In genomic region chr1:21335088-21335678, GRCh38 we compare ENCODE assay signal across 8 cellular contexts. TPM values are rescaled to one million over a fixed set of nuclear protein-coding genes. Genes with fewer than 3 reads are reported as not detected.
DNase-seq lines count a peak whose midpoint lies in the region; ATAC-seq and TF ChIP-seq lines count a peak whose summit lies in the region.

No MANE protein-coding gene starts in this region.

- no peak for TF ChIP-seq CTCF in Loucy (conservative IDR thresholded peaks at IDR 0.05; ENCODE audit: low read length)
- no peak for TF ChIP-seq CTCF in neural crest cell (conservative IDR thresholded peaks at IDR 0.05)

- H3K4me2 ChIP-seq in BLaER1: peak overlapping the region; percentile 98
- peak overlapping the region; percentile 81 for H3K4me2 ChIP-seq in Loucy (ENCODE audit: low read depth, low read length, poor library complexity, severe bottlenecking)

- no peaks in the 10 kb centered on the region for H3K9me2 ChIP-seq in Loucy (replicated peaks; ENCODE audit: low read depth, low read length)

- no peak overlapping the region for H2AFZ ChIP-seq in Loucy (ENCODE audit: low read length)

- DNase-seq in neural crest cell (ENCODE audit: low read depth, low spot score) (no peak), HEK293T (ENCODE audit: extremely low spot score) (no peak)

- CTCF ChIA-PET in HEK293T (lab: Yijun Ruan, JAX): interaction anchor here (1.2 to 4.8 kb wide), 2 partner anchors 64 to 80 kb away, joined by 6 to 21 read pairs; no protein-coding TSS in a partner anchor

- POLR2A ChIA-PET in HEK293T (lab: Yijun Ruan, JAX): no interaction called here

- H3K27ac Mint-ChIP-seq in neural crest cell (ENCODE audit: unreplicated experiment): peak overlapping the region; percentile 91

- H3F3A ChIP-seq in Loucy (ENCODE audit: low read depth): peaks cover 3% of the 10 kb centered on the region

- no peaks in the 10 kb centered on the region for H3K27me3 ChIP-seq in BLaER1
- H3K27me3 ChIP-seq in Loucy (ENCODE audit: insufficient read depth, low read length, poor library complexity, severe bottlenecking): no peaks in the 10 kb centered on the region

- H3K27ac ChIP-seq in BLaER1 (peak overlapping the region; percentile 54), cingulate gyrus (ENCODE audit: low read depth, low read length) (peak overlapping the region; percentile 51)

- H3K4me3 ChIP-seq in BLaER1 (peak overlapping the region; percentile 52), Loucy (ENCODE audit: low read length, poor library complexity, severe bottlenecking) (peak overlapping the region; percentile 69)

- peaks cover 4% of the 10 kb centered on the region for H3K27me3 Mint-ChIP-seq in neural crest cell (ENCODE audit: low read depth)

- H4K20me1 ChIP-seq in BLaER1 (peaks cover 82% of the 10 kb centered on the region), Loucy (ENCODE audit: insufficient read depth, low read length, poor library complexity, severe bottlenecking) (no peaks in the 10 kb centered on the region)

- H3K79me2 ChIP-seq in Loucy (ENCODE audit: insufficient read depth, low read length): peaks cover 11% of the 10 kb centered on the region; the same call in 1 of the 2 replicates

- H3K36me3 ChIP-seq in BLaER1 (no peaks in the 10 kb centered on the region), Loucy (ENCODE audit: insufficient read depth, low read length) (no peaks in the 10 kb centered on the region)

- no peaks in the 10 kb centered on the region for H3K36me3 Mint-ChIP-seq in neural crest cell (ENCODE audit: low read depth)

- H3K9me3 Mint-ChIP-seq in neural crest cell: no peaks in the 10 kb centered on the region

- peak overlapping the region; percentile 32 for H3K4me3 Mint-ChIP-seq in neural crest cell

- H3K9ac ChIP-seq in BLaER1: peak overlapping the region; percentile 42
- peak overlapping the region; percentile 58 for H3K9ac ChIP-seq in Loucy (ENCODE audit: low read depth, low read length, poor library complexity, severe bottlenecking)

- ATAC-seq in HG03521 (IDR thresholded peaks at IDR 0.05; ENCODE audit: unreplicated experiment) (no peak), GM21825 (IDR thresholded peaks at IDR 0.05; ENCODE audit: unreplicated experiment) (no peak), HG02885 (IDR thresholded peaks at IDR 0.05; ENCODE audit: poor library complexity, unreplicated experiment) (no peak)

- peaks cover 81% of the 10 kb centered on the region for H3K4me1 ChIP-seq in BLaER1
- peaks cover 59% of the 10 kb centered on the region for H3K4me1 ChIP-seq in Loucy (ENCODE audit: insufficient read depth, low read length, poor library complexity, severe bottlenecking)

- no peaks in the 10 kb centered on the region for H3K9me3 ChIP-seq in BLaER1
- no peaks in the 10 kb centered on the region for H3K9me3 ChIP-seq in Loucy (ENCODE audit: insufficient read depth, low read depth, low read length)

- H3K4me1 Mint-ChIP-seq in neural crest cell: peaks cover 41% of the 10 kb centered on the region

TF ChIP-seq in HEK293T, 16 proteins besides CTCF, POLR2A, EP300 and RAD21:
- no peak for TF ChIP-seq FOXA1 (IDR thresholded peaks at IDR 0.05)
- no peak for TF ChIP-seq NFRKB (IDR thresholded peaks at IDR 0.05)

RNA-seq across cellular contexts. Expression of gene ECE1, which starts 44.9 kb away (rescaled TPM):
- total RNA-seq in neural crest cell: 38.3 and 40.3 TPM in 2 replicates
